ENCODE assay signal across 2 cellular contexts in the genomic region with DNA sequence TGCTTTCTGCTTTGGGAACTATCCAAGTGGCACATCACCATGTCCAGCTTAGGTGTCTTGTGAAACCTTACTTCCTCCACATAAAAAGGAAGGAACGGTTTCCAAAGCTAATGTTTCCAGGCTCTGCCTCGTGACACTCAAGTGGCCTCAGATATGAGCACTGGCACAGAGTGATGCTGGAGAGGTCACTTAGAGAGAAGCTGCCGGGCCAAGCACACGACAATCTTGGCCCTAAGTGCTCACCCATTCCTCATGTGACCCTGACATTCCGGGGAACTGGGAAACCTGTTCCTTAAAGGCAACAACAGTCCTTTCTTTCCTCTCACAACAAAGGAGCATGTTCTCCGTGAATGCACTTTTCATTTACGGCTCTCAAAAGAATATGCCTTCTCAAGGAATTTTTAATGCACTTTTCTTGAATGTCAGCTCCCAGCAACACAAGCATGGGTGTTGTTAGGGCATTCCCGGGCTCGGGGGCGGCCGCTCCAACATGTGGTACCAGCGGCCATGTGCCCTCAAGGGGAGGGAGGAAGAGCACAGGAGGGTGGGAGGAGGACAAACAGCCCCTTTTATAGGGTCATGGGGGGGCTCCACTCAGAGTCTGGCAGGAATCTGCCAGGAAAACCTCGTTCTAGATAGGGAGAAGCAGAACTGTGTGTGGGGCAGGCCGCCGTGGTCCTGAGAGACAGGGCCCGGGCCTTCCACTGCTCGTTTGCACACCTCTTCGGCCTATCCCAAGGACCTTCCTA.
TF ChIP-seq lines count a peak whose summit lies in the region.

No MANE protein-coding gene starts in this region.

TF ChIP-seq in H1, 55 proteins besides CTCF, POLR2A, EP300 and RAD21:
- no peak for TF ChIP-seq SP2 (IDR thresholded peaks at IDR 0.05; ENCODE audit: low read length)
- TF ChIP-seq TAF1 (IDR thresholded peaks at IDR 0.05; ENCODE audit: low read depth, low read length): no peak
- TF ChIP-seq NRF1 (IDR thresholded peaks at IDR 0.05; ENCODE audit: low read depth, low read length): no peak
- TF ChIP-seq CTBP2 (IDR thresholded peaks at IDR 0.05; ENCODE audit: borderline replicate concordance, insufficient read depth, insufficient read length, low read length): no peak
- no peak for TF ChIP-seq RNF2 (IDR thresholded peaks at IDR 0.05; ENCODE audit: borderline replicate concordance, low read depth, low read length, missing control alignments, poor library complexity, severe bottlenecking)
- TF ChIP-seq, protein P1, sequence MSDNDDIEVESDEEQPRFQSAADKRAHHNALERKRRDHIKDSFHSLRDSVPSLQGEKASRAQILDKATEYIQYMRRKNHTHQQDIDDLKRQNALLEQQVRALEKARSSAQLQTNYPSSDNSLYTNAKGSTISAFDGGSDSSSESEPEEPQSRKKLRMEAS (IDR thresholded peaks at IDR 0.05): no peak
- no peak for TF ChIP-seq KDM5A (IDR thresholded peaks at IDR 0.05; ENCODE audit: low read length)
- no peak for TF ChIP-seq SIN3A (conservative IDR thresholded peaks at IDR 0.05 in 1 of 2, IDR thresholded peaks at IDR 0.05 in 1 of 2; ENCODE audit: low read depth in 1 of 2, low read length in 2 of 2)
- TF ChIP-seq MAFK (IDR thresholded peaks at IDR 0.05; ENCODE audit: low read depth, low read length): no peak
- TF ChIP-seq NANOG (IDR thresholded peaks at IDR 0.05; ENCODE audit: insufficient read depth, low read depth, low read length, poor library complexity, severe bottlenecking): no peak
- no peak for TF ChIP-seq POU5F1 (IDR thresholded peaks at IDR 0.05; ENCODE audit: low read depth, low read length)
- TF ChIP-seq SUZ12 (IDR thresholded peaks at IDR 0.05; ENCODE audit: low read length): no peak
- TF ChIP-seq BCL11A (IDR thresholded peaks at IDR 0.05; ENCODE audit: low read depth in 2 of 2, low read length in 2 of 2): no peak
- TF ChIP-seq JUN (IDR thresholded peaks at IDR 0.05; ENCODE audit: low read depth, low read length): no peak
- TF ChIP-seq TEAD4 (IDR thresholded peaks at IDR 0.05; ENCODE audit: low read depth, low read length): no peak
- no peak for TF ChIP-seq SRF (IDR thresholded peaks at IDR 0.05; ENCODE audit: low read depth, low read length)
- no peak for TF ChIP-seq YY1 (IDR thresholded peaks at IDR 0.05; ENCODE audit: low read depth, low read length)
- no peak for TF ChIP-seq PHF8 (conservative IDR thresholded peaks at IDR 0.05; ENCODE audit: low read depth, low read length)
- no peak for TF ChIP-seq CHD1 (IDR thresholded peaks at IDR 0.05; ENCODE audit: low read depth, low read length)

TF ChIP-seq in SK-N-SH treated with all-trans-retinoic acid at 6 μM for 48 hours, 23 proteins besides CTCF, POLR2A, EP300 and RAD21:
- TF ChIP-seq BACH2 (CRISPR knock-in tag; IDR thresholded peaks at IDR 0.05; ENCODE audit: borderline replicate concordance) (no peak), ZFP3 (CRISPR knock-in tag; IDR thresholded peaks at IDR 0.05) (no peak), TOX (CRISPR knock-in tag; IDR thresholded peaks at IDR 0.05; ENCODE audit: borderline replicate concordance) (no peak), TCF4 (CRISPR knock-in tag; IDR thresholded peaks at IDR 0.05; ENCODE audit: borderline replicate concordance) (no peak), PPARA (CRISPR knock-in tag; IDR thresholded peaks at IDR 0.05; ENCODE audit: borderline replicate concordance) (no peak), ZNF70 (CRISPR knock-in tag; IDR thresholded peaks at IDR 0.05) (no peak)
- TF ChIP-seq, protein P2, sequence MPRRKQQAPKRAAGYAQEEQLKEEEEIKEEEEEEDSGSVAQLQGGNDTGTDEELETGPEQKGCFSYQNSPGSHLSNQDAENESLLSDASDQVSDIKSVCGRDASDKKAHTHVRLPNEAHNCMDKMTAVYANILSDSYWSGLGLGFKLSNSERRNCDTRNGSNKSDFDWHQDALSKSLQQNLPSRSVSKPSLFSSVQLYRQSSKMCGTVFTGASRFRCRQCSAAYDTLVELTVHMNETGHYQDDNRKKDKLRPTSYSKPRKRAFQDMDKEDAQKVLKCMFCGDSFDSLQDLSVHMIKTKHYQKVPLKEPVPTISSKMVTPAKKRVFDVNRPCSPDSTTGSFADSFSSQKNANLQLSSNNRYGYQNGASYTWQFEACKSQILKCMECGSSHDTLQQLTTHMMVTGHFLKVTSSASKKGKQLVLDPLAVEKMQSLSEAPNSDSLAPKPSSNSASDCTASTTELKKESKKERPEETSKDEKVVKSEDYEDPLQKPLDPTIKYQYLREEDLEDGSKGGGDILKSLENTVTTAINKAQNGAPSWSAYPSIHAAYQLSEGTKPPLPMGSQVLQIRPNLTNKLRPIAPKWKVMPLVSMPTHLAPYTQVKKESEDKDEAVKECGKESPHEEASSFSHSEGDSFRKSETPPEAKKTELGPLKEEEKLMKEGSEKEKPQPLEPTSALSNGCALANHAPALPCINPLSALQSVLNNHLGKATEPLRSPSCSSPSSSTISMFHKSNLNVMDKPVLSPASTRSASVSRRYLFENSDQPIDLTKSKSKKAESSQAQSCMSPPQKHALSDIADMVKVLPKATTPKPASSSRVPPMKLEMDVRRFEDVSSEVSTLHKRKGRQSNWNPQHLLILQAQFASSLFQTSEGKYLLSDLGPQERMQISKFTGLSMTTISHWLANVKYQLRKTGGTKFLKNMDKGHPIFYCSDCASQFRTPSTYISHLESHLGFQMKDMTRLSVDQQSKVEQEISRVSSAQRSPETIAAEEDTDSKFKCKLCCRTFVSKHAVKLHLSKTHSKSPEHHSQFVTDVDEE (CRISPR knock-in tag; IDR thresholded peaks at IDR 0.05): no peak
- TF ChIP-seq, protein P3, sequence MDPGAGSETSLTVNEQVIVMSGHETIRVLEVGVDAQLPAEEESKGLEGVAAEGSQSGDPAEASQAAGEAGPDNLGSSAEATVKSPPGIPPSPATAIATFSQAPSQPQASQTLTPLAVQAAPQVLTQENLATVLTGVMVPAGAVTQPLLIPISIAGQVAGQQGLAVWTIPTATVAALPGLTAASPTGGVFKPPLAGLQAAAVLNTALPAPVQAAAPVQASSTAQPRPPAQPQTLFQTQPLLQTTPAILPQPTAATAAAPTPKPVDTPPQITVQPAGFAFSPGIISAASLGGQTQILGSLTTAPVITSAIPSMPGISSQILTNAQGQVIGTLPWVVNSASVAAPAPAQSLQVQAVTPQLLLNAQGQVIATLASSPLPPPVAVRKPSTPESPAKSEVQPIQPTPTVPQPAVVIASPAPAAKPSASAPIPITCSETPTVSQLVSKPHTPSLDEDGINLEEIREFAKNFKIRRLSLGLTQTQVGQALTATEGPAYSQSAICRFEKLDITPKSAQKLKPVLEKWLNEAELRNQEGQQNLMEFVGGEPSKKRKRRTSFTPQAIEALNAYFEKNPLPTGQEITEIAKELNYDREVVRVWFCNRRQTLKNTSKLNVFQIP (CRISPR knock-in tag; IDR thresholded peaks at IDR 0.05; ENCODE audit: borderline replicate concordance, low read depth): no peak
